Comparison of ENCODE assay signal across 21 cellular contexts in the genomic region with DNA sequence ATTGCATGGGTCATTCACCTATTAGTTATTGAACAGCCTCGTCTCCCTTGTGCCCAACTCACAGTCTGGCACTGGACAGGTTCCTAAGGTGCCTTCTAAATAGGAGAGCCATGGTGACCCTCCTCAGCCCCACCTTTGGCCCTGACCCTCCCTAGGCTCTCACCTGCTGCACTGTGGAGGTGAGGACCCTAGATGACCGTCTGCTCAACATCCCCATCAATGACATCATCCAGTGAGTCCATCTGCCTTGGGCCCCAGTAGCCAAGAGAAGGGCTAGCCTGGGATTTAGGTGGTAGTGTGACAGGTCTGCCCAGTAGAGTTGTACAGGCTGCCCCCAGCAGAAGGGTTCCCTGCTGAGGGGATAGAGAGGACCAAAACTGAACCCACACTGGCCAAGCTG. TPM values are rescaled to one million over a fixed set of nuclear protein-coding genes. Genes with fewer than 3 reads are reported as not detected.
A peak's percentile ranks its signal among the peaks of the same experiment; 100 is the strongest.
DNase-seq lines count a peak whose midpoint lies in the region; ATAC-seq, FAIRE-seq and TF ChIP-seq lines count a peak whose summit lies in the region.
"Had no signal": no experiment of that assay in that cellular context is flagged by ENCODE, and none has a peak within 500 bp of the region (broad histone marks: within the 10 kb centered on the region; RNA-seq: fewer than 3 reads in every experiment).

No MANE protein-coding gene starts in this region.

- no peak overlapping the region for H3K9ac ChIP-seq in K562 (ENCODE audit: insufficient read depth in 1 of 2, low read depth in 2 of 2, low read length in 2 of 2)

- no peak for DNase-seq in activated T-cell treated with anti-CD3 and anti-CD28 coated beads, Interleukin-2, amount 50 U/mL, for 72 hours
- DNase-seq in activated T-cell treated with anti-CD3 and anti-CD28 coated beads for 4 hours (no peak), K562 (ENCODE audit: extremely low read depth in 1 of 4, low spot score in 3 of 4) (no peak), posterior vena cava (ENCODE audit: low spot score) (peak; percentile 12), HAP-1 (ENCODE audit: low spot score in 2 of 2) (no peak)
- DNase-seq: activated CD8-positive, alpha-beta memory T cell treated with anti-CD3 and anti-CD28 coated beads for 24 hours; EL; endodermal cell; head of caudate nucleus; Karpas-422; left ventricle myocardium inferior; NCI-H1048; NCI-H2029 treated with DMSO at 0.1 percent for 48 hours; occipital lobe had no signal

- TF ChIP-seq EP300 in K562 (IDR thresholded peaks at IDR 0.05; ENCODE audit: low read length): no peak

- no peak overlapping the region for H3K4me2 ChIP-seq in K562 (ENCODE audit: insufficient read depth, low read length)

- H3K36me3 ChIP-seq in K562 (ENCODE audit: control insufficient read depth, insufficient read depth, low read length) (peaks cover 4% of the 10 kb centered on the region; the same call in 1 of the 3 replicates), HAP-1 (replicated peaks) (peaks cover 2% of the 10 kb centered on the region; the same call in 1 of the 2 replicates)
- H3K36me3 ChIP-seq: left ventricle myocardium inferior, thoracic aorta had no signal

- H3K36me3 Mint-ChIP-seq in activated T-cell treated with anti-CD3 and anti-CD28 coated beads, Interleukin-2, amount 50 U/mL, for 72 hours (ENCODE audit: insufficient read depth in 2 of 2): no peaks in the 10 kb centered on the region
- H3K36me3 Mint-ChIP-seq in IgD-negative memory B cell: peaks cover 2% of the 10 kb centered on the region

- no TSS peak for BruUV-seq in K562 (replicated peaks; lab: Mats Ljungman, UMichigan)

- H3K9me1 ChIP-seq in K562 (ENCODE audit: control insufficient read depth, insufficient read depth, low read length): no peaks in the 10 kb centered on the region

- H3K4me1 ChIP-seq in K562 (replicated peaks in 1 of 2; ENCODE audit: control insufficient read depth in 2 of 2, insufficient read depth in 2 of 2, low read length in 2 of 2): peaks cover 15 to 18% of the 10 kb centered on the region in 2 experiments; a peak in 3 of 5 replicates
- no peaks in the 10 kb centered on the region for H3K4me1 ChIP-seq in HAP-1

- in situ Hi-C loops in K562 (cut with MboI): loop anchor here (10.0 kb wide), 1 partner anchor 486 kb away; no protein-coding TSS in a partner anchor
- in situ Hi-C loops in HAP-1 (cut with MboI; ENCODE audit: low sequenced_read_pairs): loop anchor here (10.0 kb wide), 1 partner anchor 276 kb away; no protein-coding TSS in a partner anchor

- ATAC-seq in activated T-cell treated with anti-CD3 and anti-CD28 coated beads, Interleukin-2, amount 50 U/mL, for 72 hours (replicated peaks in 1 of 2): no peak
- no peak for ATAC-seq in K562
- ATAC-seq in HG03025 (IDR thresholded peaks at IDR 0.05; ENCODE audit: low FRiP score, unreplicated experiment): no peak
- ATAC-seq in HG03457 (IDR thresholded peaks at IDR 0.05; ENCODE audit: unreplicated experiment): no peak
- ATAC-seq: mucosa of descending colon had no signal

- TF ChIP-seq POLR2A in K562 (conservative IDR thresholded peaks at IDR 0.05): no peak

- no peak for TF ChIP-seq CTCF in K562 (IDR thresholded peaks at IDR 0.05 in 2 of 3, conservative IDR thresholded peaks at IDR 0.05 in 1 of 3; ENCODE audit: insufficient read depth in 2 of 3, low read depth in 1 of 3, low read length in 3 of 3)

- H4K20me1 ChIP-seq in K562 (replicated peaks; ENCODE audit: control insufficient read depth, insufficient read depth, low read length): 0 out of 2 replicates have a peak, but pooled peaks cover 3% of the 10 kb centered on the region

- no peak overlapping the region for H3K4me3 Mint-ChIP-seq in activated T-cell treated with anti-CD3 and anti-CD28 coated beads, Interleukin-2, amount 50 U/mL, for 72 hours
- peak overlapping the region in 2 of 4 donors; percentile 12 to 77 for H3K4me3 Mint-ChIP-seq in IgD-negative memory B cell
- H3K4me3 Mint-ChIP-seq: endodermal cell had no signal

- 29% methylated on average over 2 of the region's 2 CpGs for WGBS in K562 (ENCODE audit: insufficient coverage, low coverage, missing lambda C conversion rate)

- H3K27me3 ChIP-seq in K562 (ENCODE audit: control insufficient read depth in 2 of 2, insufficient read depth in 2 of 2, low read length in 2 of 2): no peaks in the 10 kb centered on the region; a peak in 1 of 5 replicates
- H3K27me3 ChIP-seq in HAP-1 (ENCODE audit: low read depth): no peaks in the 10 kb centered on the region

- POLR2A ChIA-PET in K562 (lab: Yijun Ruan, JAX): interaction anchor here (0.6 to 5.7 kb wide), 2 partner anchors 11 to 476 kb away, joined by 3 to 54 read pairs; a partner anchor contains a TSS

- H3K79me2 ChIP-seq in K562 (ENCODE audit: control insufficient read depth, insufficient read depth, low read length): no peaks in the 10 kb centered on the region

- no peaks in the 10 kb centered on the region for H3K27me3 Mint-ChIP-seq in activated T-cell treated with anti-CD3 and anti-CD28 coated beads, Interleukin-2, amount 50 U/mL, for 72 hours (ENCODE audit: low read depth)
- no peaks in the 10 kb centered on the region for H3K27me3 Mint-ChIP-seq in IgD-negative memory B cell

- TF ChIP-seq RAD21 in K562 (CRISPR knock-in tag; conservative IDR thresholded peaks at IDR 0.05 in 1 of 2, IDR thresholded peaks at IDR 0.05 in 1 of 2): no peak

- H3K9me3 ChIP-seq in K562 (replicated peaks; ENCODE audit: control insufficient read depth, insufficient read depth, low read depth, low read length): no peaks in the 10 kb centered on the region
- no peaks in the 10 kb centered on the region for H3K9me3 ChIP-seq in HAP-1
- H3K9me3 ChIP-seq: left ventricle myocardium inferior, mucosa of descending colon, thoracic aorta had no signal

- no peaks in the 10 kb centered on the region for H3K9me3 Mint-ChIP-seq in activated T-cell treated with anti-CD3 and anti-CD28 coated beads, Interleukin-2, amount 50 U/mL, for 72 hours
- no peaks in the 10 kb centered on the region for H3K9me3 Mint-ChIP-seq in IgD-negative memory B cell
- H3K9me3 Mint-ChIP-seq: endodermal cell had no signal

- peak overlapping the region; percentile 45 for H3K27ac Mint-ChIP-seq in activated T-cell treated with anti-CD3 and anti-CD28 coated beads, Interleukin-2, amount 50 U/mL, for 72 hours
- H3K27ac Mint-ChIP-seq in IgD-negative memory B cell: peak overlapping the region; percentile 93 to 97 (median 94)

- intact Hi-C loops in K562 (cut with micrococcal nuclease) (no loop called here), posterior vena cava (cut with DNase I) (no loop called here)

- H2AFZ ChIP-seq in K562 (ENCODE audit: low read depth, low read length): no peak overlapping the region

- no peak for FAIRE-seq in K562 (lab: Jason Lieb, UNC)

- CTCF ChIA-PET in K562 (lab: Yijun Ruan, JAX; ENCODE audit: low intra/inter-chr PET ratio): no interaction called here

- H3K4me3 ChIP-seq in K562 (no peak overlapping the region), HAP-1 (no peak overlapping the region)
- H3K4me3 ChIP-seq: left ventricle myocardium inferior, mucosa of descending colon, thoracic aorta had no signal

- peaks cover 63% of the 10 kb centered on the region for H3K4me1 Mint-ChIP-seq in activated T-cell treated with anti-CD3 and anti-CD28 coated beads, Interleukin-2, amount 50 U/mL, for 72 hours (ENCODE audit: low read depth)
- H3K4me1 Mint-ChIP-seq in IgD-negative memory B cell: peaks cover 37 to 47% (median 42%) of the 10 kb centered on the region in 3 donors

- H3K27ac ChIP-seq in K562 (ENCODE audit: extremely low read depth, low read depth, low read length): no peak overlapping the region
- H3K27ac ChIP-seq: left ventricle myocardium inferior, thoracic aorta had no signal

RNA-seq across cellular contexts. Expression of a gene that starts 13.6 kb away (rescaled TPM):
- 100 to 1,000 TPM; 152 to 198 TPM for total RNA-seq in activated T-cell treated with anti-CD3 and anti-CD28 coated beads, Interleukin-2, amount 50 U/mL, for 72 hours
- 1,475 TPM for polyA plus RNA-seq in IgD-negative memory B cell
- 125 and 263 TPM in 2 replicates for total RNA-seq in K562 (2011; cell fraction: chromatin; rRNA removed; ENCODE audit: low replicate concordance)
- total RNA-seq in K562 (2011; cell fraction: nucleolus; rRNA removed): 180 and 194 TPM in 2 replicates
- total RNA-seq in K562 (2011; cell fraction: nucleoplasm; rRNA removed): 161 and 172 TPM in 2 replicates
- total RNA-seq in K562 (2014; rRNA removed): 21.5 and 29.2 TPM in 2 replicates
- 19.6 and 24.1 TPM in 2 replicates for total RNA-seq in K562 (2014; rRNA removed; fragmentation: Illumina TruSeq; extraction: Trizol)
- total RNA-seq in K562 (2015; rRNA removed; fragmentation: Illumina TruSeq; extraction: Trizol): 19.2 and 25.9 TPM in 2 replicates
- total RNA-seq in K562 (2021): 141 and 152 TPM in 2 replicates
- 45.6 and 59.3 TPM in 2 replicates for polyA plus RNA-seq in K562 (2011; rRNA removed)
- polyA plus RNA-seq in K562 (2011; cell fraction: cytosol; rRNA removed): 113 and 142 TPM in 2 replicates
- 52.2 and 60.9 TPM in 2 replicates for polyA plus RNA-seq in K562 (2011; cell fraction: nucleus; rRNA removed)
- polyA plus RNA-seq in K562 (2012): 99.1 and 151 TPM in 2 replicates
- polyA plus RNA-seq in K562 (2014; fragmentation: Illumina TruSeq; extraction: Trizol): 147 and 173 TPM in 2 replicates
- 100 to 1,000 TPM in 1 of 2 experiments, 10 to 100 TPM in 1; 95.7 to 216 TPM for polyA plus RNA-seq in K562 (2014; fragmentation: Nextera tagmentation; extraction: Ambion mirVana)
- polyA plus RNA-seq in K562 (2014; rRNA removed): 84.5 and 87.9 TPM in 2 replicates
- polyA minus RNA-seq in K562 (2011; rRNA and poly(A)+ RNA removed): 59.5 and 95.2 TPM in 2 replicates
- 107 and 109 TPM in 2 replicates for polyA minus RNA-seq in K562 (2011; cell fraction: cytosol; rRNA and poly(A)+ RNA removed)
- polyA minus RNA-seq in K562 (2011; cell fraction: nucleus; rRNA and poly(A)+ RNA removed): 69.9 and 106 TPM in 2 replicates
- total RNA-seq in posterior vena cava: 10 to 100 TPM; 22.8 to 38.7 TPM

RNA-seq across cellular contexts. Expression of a gene that starts 18.3 kb away (rescaled TPM):
- 1 to 10 TPM in 1 of 2 donors, under 1 TPM in 1; 0.53 to 1.1 TPM for total RNA-seq in activated T-cell treated with anti-CD3 and anti-CD28 coated beads, Interleukin-2, amount 50 U/mL, for 72 hours
- polyA plus RNA-seq in IgD-negative memory B cell: 0.35 TPM
- total RNA-seq in K562 (2011; cell fraction: chromatin; rRNA removed; ENCODE audit: low replicate concordance): 0.69 TPM in 1 of 2 replicates, not detected in the other
- not detected in 2 replicates for total RNA-seq in K562 (2011; cell fraction: nucleolus; rRNA removed)
- 0.31 and 0.81 TPM in 2 replicates for total RNA-seq in K562 (2011; cell fraction: nucleoplasm; rRNA removed)
- not detected in 2 replicates for total RNA-seq in K562 (2014; rRNA removed)
- not detected in 2 replicates for total RNA-seq in K562 (2014; rRNA removed; fragmentation: Illumina TruSeq; extraction: Trizol)
- not detected in 2 replicates for total RNA-seq in K562 (2015; rRNA removed; fragmentation: Illumina TruSeq; extraction: Trizol)
- total RNA-seq in K562 (2021): not detected in 2 replicates
- 0.14 and 0.46 TPM in 2 replicates for polyA plus RNA-seq in K562 (2011; rRNA removed)
- polyA plus RNA-seq in K562 (2011; cell fraction: cytosol; rRNA removed): 0.13 TPM in 1 of 2 replicates, not detected in the other
- polyA plus RNA-seq in K562 (2011; cell fraction: nucleus; rRNA removed): 0.73 and 1.4 TPM in 2 replicates
- 0.08 and 0.10 TPM in 2 replicates for polyA plus RNA-seq in K562 (2012)
- not detected in 2 replicates for polyA plus RNA-seq in K562 (2014; fragmentation: Illumina TruSeq; extraction: Trizol)
- polyA plus RNA-seq in K562 (2014; fragmentation: Nextera tagmentation; extraction: Ambion mirVana): not detected
- 0.04 TPM in 1 of 2 replicates, not detected in the other for polyA plus RNA-seq in K562 (2014; rRNA removed)
- polyA minus RNA-seq in K562 (2011; rRNA and poly(A)+ RNA removed): 0.15 TPM in 1 of 2 replicates, not detected in the other
- polyA minus RNA-seq in K562 (2011; cell fraction: cytosol; rRNA and poly(A)+ RNA removed): not detected in 2 replicates
- 0.13 and 0.44 TPM in 2 replicates for polyA minus RNA-seq in K562 (2011; cell fraction: nucleus; rRNA and poly(A)+ RNA removed)
- total RNA-seq in posterior vena cava: not detected
- total RNA-seq: chondrocyte, left ventricle myocardium inferior, mucosa of descending colon, NCI-H460 had no signal

RNA-seq across cellular contexts. Expression of a gene that starts 39.8 kb away (rescaled TPM):
- total RNA-seq in activated T-cell treated with anti-CD3 and anti-CD28 coated beads, Interleukin-2, amount 50 U/mL, for 72 hours: 1 to 10 TPM; 3.7 to 5.4 TPM
- polyA plus RNA-seq in IgD-negative memory B cell (0.19 TPM), K562 (2011; rRNA removed) (0.15 and 0.26 TPM in 2 replicates), K562 (2014; fragmentation: Illumina TruSeq; extraction: Trizol) (0.43 and 0.53 TPM in 2 replicates), K562 (2014; fragmentation: Nextera tagmentation; extraction: Ambion mirVana) (not detected), K562 (2014; rRNA removed) (0.04 and 0.21 TPM in 2 replicates)
- total RNA-seq in K562 (2011; cell fraction: chromatin; rRNA removed; ENCODE audit: low replicate concordance): 2.3 and 3.3 TPM in 2 replicates
- total RNA-seq in K562 (2011; cell fraction: nucleolus; rRNA removed): 2.2 and 3.5 TPM in 2 replicates
- 0.84 and 3.1 TPM in 2 replicates for total RNA-seq in K562 (2011; cell fraction: nucleoplasm; rRNA removed)
- total RNA-seq in K562 (2014; rRNA removed) (0.05 and 0.94 TPM in 2 replicates), K562 (2014; rRNA removed; fragmentation: Illumina TruSeq; extraction: Trizol) (0.25 and 0.29 TPM in 2 replicates), K562 (2015; rRNA removed; fragmentation: Illumina TruSeq; extraction: Trizol) (0.41 and 0.65 TPM in 2 replicates), K562 (2021) (0.18 and 0.53 TPM in 2 replicates), posterior vena cava (1 to 10 TPM; 1.1 to 1.9 TPM)
- polyA plus RNA-seq in K562 (2011; cell fraction: cytosol; rRNA removed): 0.24 and 0.27 TPM in 2 replicates
- 1.9 and 2.1 TPM in 2 replicates for polyA plus RNA-seq in K562 (2011; cell fraction: nucleus; rRNA removed)
- 0.46 and 0.66 TPM in 2 replicates for polyA plus RNA-seq in K562 (2012)
- polyA minus RNA-seq in K562 (2011; rRNA and poly(A)+ RNA removed): 0.36 and 0.39 TPM in 2 replicates
- not detected in 2 replicates for polyA minus RNA-seq in K562 (2011; cell fraction: cytosol; rRNA and poly(A)+ RNA removed)
- polyA minus RNA-seq in K562 (2011; cell fraction: nucleus; rRNA and poly(A)+ RNA removed): 0.81 and 1.00 TPM in 2 replicates
